12 cellular contexts compared by ENCODE assay signal in genomic region chr1:183892351-183892793, GRCh38.
DNase-seq lines count a peak whose midpoint lies in the region; ATAC-seq, FAIRE-seq and TF ChIP-seq lines count a peak whose summit lies in the region.
"Had no signal": no experiment of that assay in that cellular context is flagged by ENCODE, and none has a peak within 500 bp of the region (broad histone marks: within the 10 kb centered on the region; RNA-seq: fewer than 3 reads in every experiment).

No MANE protein-coding gene starts in this region.

- DNase-seq in GM12891 (ENCODE audit: insufficient read length, low spot score) (no peak), NOMO-1 treated with DMSO at 0.1 percent for 48 hours (lab: John Stamatoyannopoulos, UW; ENCODE audit: unreplicated experiment) (peak; percentile 72), fibroblast of peridontal ligament (ENCODE audit: extremely low read depth) (peak; percentile 34), pancreas (no peak), NCI-H446 treated with DMSO at 0.1 percent for 48 hours (lab: John Stamatoyannopoulos, UW) (no peak), ascending aorta (ENCODE audit: low spot score in 2 of 2) (no peak)
- DNase-seq: activated CD4-positive, alpha-beta T cell treated with anti-CD3 and anti-CD28 coated beads, Interleukin-2, amount 50 U/mL, for 4 hours; amygdala; dermis blood vessel endothelial cell had no signal

- TF ChIP-seq POLR2A in GM12891 (IDR thresholded peaks at IDR 0.05; ENCODE audit: low read depth, low read length), result no peak

- H3K36me3 ChIP-seq in pancreas (peaks cover 0 to 5% (median 0%) of the 10 kb centered on the region in 3 donors), ascending aorta (peaks cover 5 to 6% of the 10 kb centered on the region in 2 donors)

- no peak overlapping the region for H3K27ac ChIP-seq in pancreas
- H3K27ac ChIP-seq in ascending aorta, result no peak overlapping the region
- H3K27ac ChIP-seq: parathyroid adenoma had no signal

- ATAC-seq in pancreas (peak in 3 of 4 donors; percentile 20 to 52 (median 48)), GM21737 (IDR thresholded peaks at IDR 0.05; ENCODE audit: unreplicated experiment) (no peak), GM21515 (IDR thresholded peaks at IDR 0.05; ENCODE audit: unreplicated experiment) (no peak)

- intact Hi-C loops in pancreas (cut with DNase I), result no loop called here
- intact Hi-C loops in ascending aorta (cut with DNase I), result no loop called here

- peak; percentile 23 for FAIRE-seq in GM12891 (lab: Jason Lieb, UNC)
- no peak for FAIRE-seq in pancreas (lab: Jason Lieb, UNC)

- H3K4me1 ChIP-seq in pancreas (no peaks in the 10 kb centered on the region), ascending aorta (peaks cover 0 to 4% of the 10 kb centered on the region in 2 donors)
- H3K4me1 ChIP-seq: parathyroid adenoma had no signal

- no peaks in the 10 kb centered on the region for H3K27me3 ChIP-seq in pancreas
- H3K27me3 ChIP-seq in ascending aorta, result no peaks in the 10 kb centered on the region

- no peaks in the 10 kb centered on the region for H3K9me3 ChIP-seq in pancreas
- H3K9me3 ChIP-seq in ascending aorta, result no peaks in the 10 kb centered on the region

- no peak for TF ChIP-seq CTCF in pancreas (IDR thresholded peaks at IDR 0.05)
- no peak for TF ChIP-seq CTCF in ascending aorta (IDR thresholded peaks at IDR 0.05)

- no peak overlapping the region for H3K4me3 ChIP-seq in pancreas
- no peak overlapping the region for H3K4me3 ChIP-seq in ascending aorta

TF ChIP-seq in GM12891, 5 proteins besides CTCF, POLR2A, EP300 and RAD21:
- TF ChIP-seq POU2F2 (IDR thresholded peaks at IDR 0.05; ENCODE audit: low read depth, low read length) (no peak), SPI1 (IDR thresholded peaks at IDR 0.05; ENCODE audit: low read depth, low read length) (no peak), PAX5 (IDR thresholded peaks at IDR 0.05; ENCODE audit: insufficient read depth, low read length, severe bottlenecking) (no peak), TAF1 (IDR thresholded peaks at IDR 0.05; ENCODE audit: low read depth, low read length) (no peak), POLR2AphosphoS5 (IDR thresholded peaks at IDR 0.05; ENCODE audit: low read depth, low read length) (no peak)

Comparison
In these comparisons a context has a peak if more than half of its experiments do, and no peak if none do; other contexts are left out.
1. DNase-seq: peak in NOMO-1 treated with DMSO at 0.1 percent for 48 hours (single experiment) and fibroblast of peridontal ligament (single experiment); none in GM12891 (single experiment), pancreas (0 of 6), NCI-H446 treated with DMSO at 0.1 percent for 48 hours (single experiment) and ascending aorta (0 of 2).
2. ATAC-seq: peak in pancreas (3 of 4); none in GM21737 (single experiment) and GM21515 (single experiment).